Comparison of ENCODE assay signal across 2 cellular contexts in the genomic region with DNA sequence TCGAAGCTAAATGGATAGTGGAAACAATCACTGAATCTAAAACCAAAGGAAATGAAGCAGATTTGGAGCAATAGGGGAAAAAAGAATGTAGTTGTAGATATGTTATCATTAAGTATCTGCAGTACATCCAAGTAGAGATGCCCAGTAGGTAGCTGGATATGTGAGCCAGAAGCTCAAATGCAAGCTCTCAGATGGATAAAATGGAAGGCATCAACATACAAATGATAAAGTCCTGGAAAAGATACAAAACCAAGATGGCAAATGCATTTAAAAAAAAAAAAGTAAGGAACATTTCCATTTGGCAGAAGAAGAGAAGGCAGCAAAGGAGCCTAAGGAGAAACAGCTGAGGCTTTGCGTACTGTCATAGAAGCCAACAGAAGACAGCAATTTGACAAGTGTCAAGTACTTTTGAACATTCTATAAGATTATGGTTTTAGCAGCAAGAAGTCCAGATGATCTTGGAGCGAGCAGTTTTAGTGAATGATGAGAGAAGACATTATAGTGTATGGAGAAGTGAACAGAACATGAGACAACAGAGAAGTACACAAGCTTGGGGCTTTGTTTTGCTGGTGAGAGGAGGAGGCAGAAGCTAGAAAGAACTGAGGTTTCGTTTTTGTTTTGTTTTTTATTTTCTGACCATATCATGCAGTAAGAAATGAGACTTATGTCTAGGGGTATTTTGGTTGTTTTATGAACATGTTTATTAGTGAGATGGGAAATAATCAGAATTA.
TF ChIP-seq lines count a peak whose summit lies in the region.

No MANE protein-coding gene starts in this region.

TF ChIP-seq in HEK293, 187 proteins besides CTCF, POLR2A, EP300 and RAD21 (continued from another document):
- no peak for TF ChIP-seq ZNF292 (tag by site-specific recombination; IDR thresholded peaks at IDR 0.05; ENCODE audit: borderline replicate concordance, low read depth)

TF ChIP-seq in K562, 482 proteins besides CTCF, POLR2A, EP300 and RAD21:
- TF ChIP-seq, protein P1, sequence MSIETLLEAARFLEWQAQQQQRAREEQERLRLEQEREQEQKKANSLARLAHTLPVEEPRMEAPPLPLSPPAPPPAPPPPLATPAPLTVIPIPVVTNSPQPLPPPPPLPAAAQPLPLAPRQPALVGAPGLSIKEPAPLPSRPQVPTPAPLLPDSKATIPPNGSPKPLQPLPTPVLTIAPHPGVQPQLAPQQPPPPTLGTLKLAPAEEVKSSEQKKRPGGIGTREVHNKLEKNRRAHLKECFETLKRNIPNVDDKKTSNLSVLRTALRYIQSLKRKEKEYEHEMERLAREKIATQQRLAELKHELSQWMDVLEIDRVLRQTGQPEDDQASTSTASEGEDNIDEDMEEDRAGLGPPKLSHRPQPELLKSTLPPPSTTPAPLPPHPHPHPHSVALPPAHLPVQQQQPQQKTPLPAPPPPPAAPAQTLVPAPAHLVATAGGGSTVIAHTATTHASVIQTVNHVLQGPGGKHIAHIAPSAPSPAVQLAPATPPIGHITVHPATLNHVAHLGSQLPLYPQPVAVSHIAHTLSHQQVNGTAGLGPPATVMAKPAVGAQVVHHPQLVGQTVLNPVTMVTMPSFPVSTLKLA (conservative IDR thresholded peaks at IDR 0.05) = no peak
- TF ChIP-seq HDAC2 (IDR thresholded peaks at IDR 0.05) (no peak), ZNF140 (CRISPR knock-in tag; IDR thresholded peaks at IDR 0.05) (no peak), YBX1 (IDR thresholded peaks at IDR 0.05) (no peak)
- TF ChIP-seq, protein P2, sequence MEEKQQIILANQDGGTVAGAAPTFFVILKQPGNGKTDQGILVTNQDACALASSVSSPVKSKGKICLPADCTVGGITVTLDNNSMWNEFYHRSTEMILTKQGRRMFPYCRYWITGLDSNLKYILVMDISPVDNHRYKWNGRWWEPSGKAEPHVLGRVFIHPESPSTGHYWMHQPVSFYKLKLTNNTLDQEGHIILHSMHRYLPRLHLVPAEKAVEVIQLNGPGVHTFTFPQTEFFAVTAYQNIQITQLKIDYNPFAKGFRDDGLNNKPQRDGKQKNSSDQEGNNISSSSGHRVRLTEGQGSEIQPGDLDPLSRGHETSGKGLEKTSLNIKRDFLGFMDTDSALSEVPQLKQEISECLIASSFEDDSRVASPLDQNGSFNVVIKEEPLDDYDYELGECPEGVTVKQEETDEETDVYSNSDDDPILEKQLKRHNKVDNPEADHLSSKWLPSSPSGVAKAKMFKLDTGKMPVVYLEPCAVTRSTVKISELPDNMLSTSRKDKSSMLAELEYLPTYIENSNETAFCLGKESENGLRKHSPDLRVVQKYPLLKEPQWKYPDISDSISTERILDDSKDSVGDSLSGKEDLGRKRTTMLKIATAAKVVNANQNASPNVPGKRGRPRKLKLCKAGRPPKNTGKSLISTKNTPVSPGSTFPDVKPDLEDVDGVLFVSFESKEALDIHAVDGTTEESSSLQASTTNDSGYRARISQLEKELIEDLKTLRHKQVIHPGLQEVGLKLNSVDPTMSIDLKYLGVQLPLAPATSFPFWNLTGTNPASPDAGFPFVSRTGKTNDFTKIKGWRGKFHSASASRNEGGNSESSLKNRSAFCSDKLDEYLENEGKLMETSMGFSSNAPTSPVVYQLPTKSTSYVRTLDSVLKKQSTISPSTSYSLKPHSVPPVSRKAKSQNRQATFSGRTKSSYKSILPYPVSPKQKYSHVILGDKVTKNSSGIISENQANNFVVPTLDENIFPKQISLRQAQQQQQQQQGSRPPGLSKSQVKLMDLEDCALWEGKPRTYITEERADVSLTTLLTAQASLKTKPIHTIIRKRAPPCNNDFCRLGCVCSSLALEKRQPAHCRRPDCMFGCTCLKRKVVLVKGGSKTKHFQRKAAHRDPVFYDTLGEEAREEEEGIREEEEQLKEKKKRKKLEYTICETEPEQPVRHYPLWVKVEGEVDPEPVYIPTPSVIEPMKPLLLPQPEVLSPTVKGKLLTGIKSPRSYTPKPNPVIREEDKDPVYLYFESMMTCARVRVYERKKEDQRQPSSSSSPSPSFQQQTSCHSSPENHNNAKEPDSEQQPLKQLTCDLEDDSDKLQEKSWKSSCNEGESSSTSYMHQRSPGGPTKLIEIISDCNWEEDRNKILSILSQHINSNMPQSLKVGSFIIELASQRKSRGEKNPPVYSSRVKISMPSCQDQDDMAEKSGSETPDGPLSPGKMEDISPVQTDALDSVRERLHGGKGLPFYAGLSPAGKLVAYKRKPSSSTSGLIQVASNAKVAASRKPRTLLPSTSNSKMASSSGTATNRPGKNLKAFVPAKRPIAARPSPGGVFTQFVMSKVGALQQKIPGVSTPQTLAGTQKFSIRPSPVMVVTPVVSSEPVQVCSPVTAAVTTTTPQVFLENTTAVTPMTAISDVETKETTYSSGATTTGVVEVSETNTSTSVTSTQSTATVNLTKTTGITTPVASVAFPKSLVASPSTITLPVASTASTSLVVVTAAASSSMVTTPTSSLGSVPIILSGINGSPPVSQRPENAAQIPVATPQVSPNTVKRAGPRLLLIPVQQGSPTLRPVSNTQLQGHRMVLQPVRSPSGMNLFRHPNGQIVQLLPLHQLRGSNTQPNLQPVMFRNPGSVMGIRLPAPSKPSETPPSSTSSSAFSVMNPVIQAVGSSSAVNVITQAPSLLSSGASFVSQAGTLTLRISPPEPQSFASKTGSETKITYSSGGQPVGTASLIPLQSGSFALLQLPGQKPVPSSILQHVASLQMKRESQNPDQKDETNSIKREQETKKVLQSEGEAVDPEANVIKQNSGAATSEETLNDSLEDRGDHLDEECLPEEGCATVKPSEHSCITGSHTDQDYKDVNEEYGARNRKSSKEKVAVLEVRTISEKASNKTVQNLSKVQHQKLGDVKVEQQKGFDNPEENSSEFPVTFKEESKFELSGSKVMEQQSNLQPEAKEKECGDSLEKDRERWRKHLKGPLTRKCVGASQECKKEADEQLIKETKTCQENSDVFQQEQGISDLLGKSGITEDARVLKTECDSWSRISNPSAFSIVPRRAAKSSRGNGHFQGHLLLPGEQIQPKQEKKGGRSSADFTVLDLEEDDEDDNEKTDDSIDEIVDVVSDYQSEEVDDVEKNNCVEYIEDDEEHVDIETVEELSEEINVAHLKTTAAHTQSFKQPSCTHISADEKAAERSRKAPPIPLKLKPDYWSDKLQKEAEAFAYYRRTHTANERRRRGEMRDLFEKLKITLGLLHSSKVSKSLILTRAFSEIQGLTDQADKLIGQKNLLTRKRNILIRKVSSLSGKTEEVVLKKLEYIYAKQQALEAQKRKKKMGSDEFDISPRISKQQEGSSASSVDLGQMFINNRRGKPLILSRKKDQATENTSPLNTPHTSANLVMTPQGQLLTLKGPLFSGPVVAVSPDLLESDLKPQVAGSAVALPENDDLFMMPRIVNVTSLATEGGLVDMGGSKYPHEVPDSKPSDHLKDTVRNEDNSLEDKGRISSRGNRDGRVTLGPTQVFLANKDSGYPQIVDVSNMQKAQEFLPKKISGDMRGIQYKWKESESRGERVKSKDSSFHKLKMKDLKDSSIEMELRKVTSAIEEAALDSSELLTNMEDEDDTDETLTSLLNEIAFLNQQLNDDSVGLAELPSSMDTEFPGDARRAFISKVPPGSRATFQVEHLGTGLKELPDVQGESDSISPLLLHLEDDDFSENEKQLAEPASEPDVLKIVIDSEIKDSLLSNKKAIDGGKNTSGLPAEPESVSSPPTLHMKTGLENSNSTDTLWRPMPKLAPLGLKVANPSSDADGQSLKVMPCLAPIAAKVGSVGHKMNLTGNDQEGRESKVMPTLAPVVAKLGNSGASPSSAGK (IDR thresholded peaks at IDR 0.05) = no peak
- TF ChIP-seq, protein P3, sequence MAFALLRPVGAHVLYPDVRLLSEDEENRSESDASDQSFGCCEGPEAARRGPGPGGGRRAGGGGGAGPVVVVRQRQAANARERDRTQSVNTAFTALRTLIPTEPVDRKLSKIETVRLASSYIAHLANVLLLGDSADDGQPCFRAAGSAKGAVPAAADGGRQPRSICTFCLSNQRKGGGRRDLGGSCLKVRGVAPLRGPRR (CRISPR knock-in tag; IDR thresholded peaks at IDR 0.05) = no peak
TF ChIP-seq in K562: peak in this region for 0.
